In genomic region chr12:53005215-53005985, GRCh38 we compare ENCODE assay signal across 8 cellular contexts. TPM values are rescaled to one million over a fixed set of nuclear protein-coding genes. Genes with fewer than 3 reads are reported as not detected.
DNase-seq lines count a peak whose midpoint lies in the region; ATAC-seq and TF ChIP-seq lines count a peak whose summit lies in the region.

No MANE protein-coding gene starts in this region.

- H3K27ac ChIP-seq in HEK293 (ENCODE audit: extremely low read depth, low read depth, low read length) = peak overlapping the region; percentile 70

- H3K9me3 ChIP-seq in HEK293 (ENCODE audit: control insufficient read depth, insufficient read depth, low read depth, low read length) = no peaks in the 10 kb centered on the region

- H3K36me3 ChIP-seq in HEK293 (ENCODE audit: control insufficient read depth in 2 of 2, insufficient read depth in 1 of 2, low read length in 2 of 2) = peaks cover 11 to 21% of the 10 kb centered on the region in 2 experiments; a peak in 2 of 3 replicates

- CTCF ChIA-PET in HEK293 (lab: Yijun Ruan, JAX) = interaction anchor here (0.6 to 2.1 kb wide), 8 partner anchors 25 to 719 kb away, joined by 3 to 8 read pairs (median 4); no protein-coding TSS in a partner anchor

- H3K9me3 Mint-ChIP-seq in activated T-cell treated with anti-CD3 and anti-CD28 coated beads, Interleukin-2, amount 50 U/mL, for 72 hours = no peaks in the 10 kb centered on the region

- H3K4me1 ChIP-seq in HEK293 (ENCODE audit: control insufficient read depth, insufficient read depth, low read length) = no peaks in the 10 kb centered on the region; the same call in 1 of the 2 replicates

- no peak for DNase-seq in AG09309 (ENCODE audit: low read depth)
- DNase-seq in activated T-cell treated with anti-CD3 and anti-CD28 coated beads, Interleukin-2, amount 50 U/mL, for 72 hours = no peak
- peak; percentile 37 for DNase-seq in left ventricle myocardium superior
- peak; percentile 65 for DNase-seq in sciatic nerve (ENCODE audit: low spot score)
- DNase-seq in SIG-M5 (lab: John Stamatoyannopoulos, UW) = no peak
- DNase-seq in COLO668 (lab: John Stamatoyannopoulos, UW; ENCODE audit: unreplicated experiment) = no peak
- DNase-seq in Ammon's horn (ENCODE audit: low spot score) = no peak

- peak overlapping the region; percentile 96 for H3K4me3 ChIP-seq in AG09309 (ENCODE audit: control insufficient read depth, low read depth, low read length)
- peak overlapping the region; percentile 65 for H3K4me3 ChIP-seq in HEK293 (ENCODE audit: low read depth, low read length)

- H3K36me3 Mint-ChIP-seq in activated T-cell treated with anti-CD3 and anti-CD28 coated beads, Interleukin-2, amount 50 U/mL, for 72 hours (ENCODE audit: insufficient read depth in 2 of 2) = peaks cover 5 to 18% of the 10 kb centered on the region in 2 donors

- H3K4me1 Mint-ChIP-seq in activated T-cell treated with anti-CD3 and anti-CD28 coated beads, Interleukin-2, amount 50 U/mL, for 72 hours (ENCODE audit: low read depth) = peaks cover 47% of the 10 kb centered on the region

- POLR2A ChIA-PET in HEK293 (lab: Yijun Ruan, JAX) = interaction anchor here (0.6 to 1.7 kb wide), 25 partner anchors 8 to 316 kb away, joined by 3 to 25 read pairs (median 5); partner anchors contain the start of genes AAAS, KRT8, PFDN5 and SPRYD3

- TF ChIP-seq CTCF in AG09309 (IDR thresholded peaks at IDR 0.05; ENCODE audit: control insufficient read depth, insufficient read depth, low read depth, low read length, missing control alignments) = no peak
- TF ChIP-seq CTCF in HEK293 (tag by site-specific recombination; IDR thresholded peaks at IDR 0.05) = no peak

- intact Hi-C loops in left ventricle myocardium superior (cut with micrococcal nuclease) (no loop called here), sciatic nerve (cut with DNase I) (no loop called here)

- no peak for ATAC-seq in activated T-cell treated with anti-CD3 and anti-CD28 coated beads, Interleukin-2, amount 50 U/mL, for 72 hours (replicated peaks in 1 of 2)
- ATAC-seq in left ventricle myocardium superior = no peak
- ATAC-seq in sciatic nerve = no peak

- no peaks in the 10 kb centered on the region for H3K27me3 Mint-ChIP-seq in activated T-cell treated with anti-CD3 and anti-CD28 coated beads, Interleukin-2, amount 50 U/mL, for 72 hours (ENCODE audit: low read depth)

- H3K4me3 Mint-ChIP-seq in activated T-cell treated with anti-CD3 and anti-CD28 coated beads, Interleukin-2, amount 50 U/mL, for 72 hours = peak overlapping the region; percentile 92 to 97

- peak overlapping the region; percentile 70 for H3K27ac Mint-ChIP-seq in activated T-cell treated with anti-CD3 and anti-CD28 coated beads, Interleukin-2, amount 50 U/mL, for 72 hours

TF ChIP-seq in HEK293, 187 proteins besides CTCF, POLR2A, EP300 and RAD21 (continues in another document):
- TF ChIP-seq ZNF2 (tag by site-specific recombination; IDR thresholded peaks at IDR 0.05) = 0 out of 2 replicates have a peak, but pooled peaks have one; percentile 25
- TF ChIP-seq ZNF211 (tag by site-specific recombination; IDR thresholded peaks at IDR 0.05; ENCODE audit: low read depth) = no peak
- TF ChIP-seq OSR2 (tag by site-specific recombination; IDR thresholded peaks at IDR 0.05) = 0 out of 2 replicates have a peak, but pooled peaks have one; percentile 21
- TF ChIP-seq KLF17 (tag by site-specific recombination; IDR thresholded peaks at IDR 0.05) = no peak
- TF ChIP-seq ZNF548 (tag by site-specific recombination; IDR thresholded peaks at IDR 0.05) = no peak
- peak; percentile 71 for TF ChIP-seq PRDM10 (tag by site-specific recombination; IDR thresholded peaks at IDR 0.05)
- 0 out of 2 replicates have a peak, but pooled peaks have one; percentile 24 for TF ChIP-seq ZFP37 (tag by site-specific recombination; IDR thresholded peaks at IDR 0.05)
- TF ChIP-seq ZNF391 (tag by site-specific recombination; IDR thresholded peaks at IDR 0.05; ENCODE audit: borderline replicate concordance, low read depth) = 0 out of 2 replicates have a peak, but pooled peaks have one; percentile 41
- 0 out of 2 replicates have a peak, but pooled peaks have one; percentile 22 for TF ChIP-seq PATZ1 (tag by site-specific recombination; IDR thresholded peaks at IDR 0.05)
- TF ChIP-seq ZNF335 (tag by site-specific recombination; conservative IDR thresholded peaks at IDR 0.05) = peak; percentile 78
- peak; percentile 62 for TF ChIP-seq GLIS1 (tag by site-specific recombination; IDR thresholded peaks at IDR 0.05)
- peak; percentile 94 for TF ChIP-seq ZNF394 (tag by site-specific recombination; IDR thresholded peaks at IDR 0.05; ENCODE audit: borderline replicate concordance)
- peak; percentile 41; the same call in 1 of the 2 replicates for TF ChIP-seq ZNF792 (tag by site-specific recombination; IDR thresholded peaks at IDR 0.05)
- no peak for TF ChIP-seq ZNF138 (tag by site-specific recombination; IDR thresholded peaks at IDR 0.05; ENCODE audit: borderline replicate concordance)
- TF ChIP-seq GLIS2 (tag by site-specific recombination; IDR thresholded peaks at IDR 0.05) = peak; percentile 52
- 0 out of 2 replicates have a peak, but pooled peaks have one; percentile 10 for TF ChIP-seq ZNF660 (tag by site-specific recombination; IDR thresholded peaks at IDR 0.05)
- no peak for TF ChIP-seq BCL11B (tag by site-specific recombination; IDR thresholded peaks at IDR 0.05; ENCODE audit: low read depth)

RNA-seq across cellular contexts. Expression of gene EIF4B, which starts 0.9 kb away (rescaled TPM):
- 100 to 1,000 TPM; 622 to 633 TPM for total RNA-seq in activated T-cell treated with anti-CD3 and anti-CD28 coated beads, Interleukin-2, amount 50 U/mL, for 72 hours
- total RNA-seq in left ventricle myocardium superior (513 TPM), sciatic nerve (522 TPM)

RNA-seq across cellular contexts. Expression of gene TNS2, which starts 44.5 kb away (rescaled TPM):
- total RNA-seq in activated T-cell treated with anti-CD3 and anti-CD28 coated beads, Interleukin-2, amount 50 U/mL, for 72 hours = 1 to 10 TPM; 1.5 to 2.6 TPM
- 120 TPM for total RNA-seq in left ventricle myocardium superior
- 265 TPM for total RNA-seq in sciatic nerve

RNA-seq across cellular contexts. Expression of gene KRT18, which starts 56.5 kb away (rescaled TPM):
- 1 to 10 TPM; 3.3 to 5.1 TPM for total RNA-seq in activated T-cell treated with anti-CD3 and anti-CD28 coated beads, Interleukin-2, amount 50 U/mL, for 72 hours
- total RNA-seq in left ventricle myocardium superior = 9.2 TPM
- 8.8 TPM for total RNA-seq in sciatic nerve

Comparison
In these comparisons a context has a peak if more than half of its experiments do, and no peak if none do; other contexts are left out.
1. DNase-seq: peak in left ventricle myocardium superior (single experiment) and sciatic nerve (single experiment); none in AG09309 (single experiment), activated T-cell treated with anti-CD3 and anti-CD28 coated beads, Interleukin-2, amount 50 U/mL, for 72 hours (0 of 2), SIG-M5 (single experiment), COLO668 (single experiment) and Ammon's horn (single experiment).
2. RNA of gene TNS2, which starts 44.5 kb away (total RNA-seq): 265 TPM in sciatic nerve (single experiment) and 120 TPM in left ventricle myocardium superior (single experiment); 1.5 to 2.6 TPM in activated T-cell treated with anti-CD3 and anti-CD28 coated beads, Interleukin-2, amount 50 U/mL, for 72 hours; every median in the first group is over 10 times any median in the second.